11 cellular contexts compared by ENCODE assay signal in the genomic region with DNA sequence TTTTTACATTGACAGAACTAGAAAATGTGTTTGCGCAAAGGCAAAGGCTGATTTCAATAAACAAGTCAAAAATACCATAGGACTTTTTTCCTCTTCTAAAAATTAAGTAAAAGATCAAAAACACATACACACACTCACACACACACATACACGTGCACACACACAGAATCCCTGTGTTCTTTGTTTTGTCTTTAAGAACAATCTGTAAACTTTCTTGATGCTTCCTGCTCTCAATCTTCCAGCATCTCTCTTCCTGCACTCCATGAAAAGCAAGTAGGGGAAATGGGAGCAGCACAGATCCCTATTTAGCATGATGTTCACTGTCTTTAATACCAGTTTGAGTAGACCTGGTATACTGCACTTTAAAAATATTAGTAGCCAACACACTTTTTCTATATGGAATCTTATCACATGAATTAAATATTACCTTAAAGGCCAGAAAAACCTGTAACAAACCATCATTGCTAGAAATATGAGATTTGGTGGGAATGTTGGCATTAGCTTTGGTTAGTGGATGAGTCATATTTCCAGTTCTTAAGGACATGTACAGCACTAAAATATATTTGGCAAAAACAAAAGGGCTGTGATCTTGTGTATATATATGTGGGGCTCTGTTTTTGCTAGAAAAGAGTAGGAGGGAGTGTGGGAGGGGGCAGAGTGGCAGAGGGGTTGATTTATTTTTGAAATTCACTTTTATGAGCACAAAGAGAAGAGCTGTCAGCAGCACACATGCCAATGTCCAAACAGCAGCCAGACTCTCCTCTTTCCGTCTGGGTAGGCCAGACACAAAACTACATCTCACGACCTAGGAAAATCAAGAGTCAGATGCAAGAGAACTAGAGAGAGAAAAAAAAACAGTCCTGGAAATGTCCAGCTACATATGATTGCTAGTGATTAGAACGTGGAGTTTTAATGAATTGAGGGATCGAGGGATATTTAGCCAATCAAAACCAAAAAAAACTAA. TPM values are rescaled to one million over a fixed set of nuclear protein-coding genes. Genes with fewer than 3 reads are reported as not detected.
DNase-seq lines count a peak whose midpoint lies in the region; ATAC-seq and TF ChIP-seq lines count a peak whose summit lies in the region.
"Had no signal": no experiment of that assay in that cellular context is flagged by ENCODE, and none has a peak within 500 bp of the region (broad histone marks: within the 10 kb centered on the region; RNA-seq: fewer than 3 reads in every experiment).

No MANE protein-coding gene starts in this region.

- no peak for TF ChIP-seq POLR2A in lower leg skin (IDR thresholded peaks at IDR 0.05)

- H3K4me3 ChIP-seq in fibroblast of mammary gland (ENCODE audit: control insufficient read depth, low read depth, low read length) (no peak overlapping the region), psoas muscle (no peak overlapping the region), lower leg skin (ENCODE audit: low read depth, poor library complexity, severe bottlenecking) (no peak overlapping the region)

- H3K4me1 Mint-ChIP-seq in stimulated activated naive CD8-positive, alpha-beta T cell treated with anti-CD3 and anti-CD28 coated beads, Interleukin-15, amount 100 ng/mL, for 72 hours, result peaks cover 28% of the 10 kb centered on the region

- no peaks in the 10 kb centered on the region for H3K36me3 ChIP-seq in psoas muscle (ENCODE audit: insufficient read depth in 1 of 2, low read depth in 1 of 2)
- H3K36me3 ChIP-seq: ascending aorta had no signal

- 62 to 67% (median 66%) methylated on average over 6 of the region's 6 CpGs for whole genome bisulfite sequencing in psoas muscle, 3 donors
- WGBS in lower leg skin, 2 donors, result 58 to 63% methylated on average over 6 of the region's 6 CpGs

- H3K27me3 ChIP-seq in psoas muscle (ENCODE audit: insufficient read depth in 3 of 3, low read length in 2 of 3), result no peaks in the 10 kb centered on the region
- H3K27me3 ChIP-seq: ascending aorta had no signal

- no peak overlapping the region for H3K27ac Mint-ChIP-seq in stimulated activated naive CD8-positive, alpha-beta T cell treated with anti-CD3 and anti-CD28 coated beads, Interleukin-15, amount 100 ng/mL, for 72 hours

- intact Hi-C loops in psoas muscle (cut with DNase I) (loop anchor here (5.0 to 10.0 kb wide), 2 partner anchors 89 to 261 kb away; no protein-coding TSS in a partner anchor), lower leg skin (cut with DNase I; ENCODE audit: low total_unique reads) (no loop called here)

- peak; percentile 52 for DNase-seq in EH (ENCODE audit: low read depth)
- DNase-seq in fibroblast of mammary gland (ENCODE audit: low read depth), result peak; percentile 67
- DNase-seq in psoas muscle, result no peak
- DNase-seq in stimulated activated naive CD8-positive, alpha-beta T cell treated with anti-CD3 and anti-CD28 coated beads, Interleukin-15, amount 100 ng/mL, for 72 hours, result no peak
- DNase-seq in lower leg skin (ENCODE audit: low spot score in 2 of 2), result no peak
- DNase-seq in medulla oblongata (ENCODE audit: extremely low spot score), result no peak
- DNase-seq: activated CD8-positive, alpha-beta memory T cell treated with anti-CD3 and anti-CD28 coated beads for 24 hours; posterior cingulate gyrus had no signal

- H3K4me3 Mint-ChIP-seq in stimulated activated naive CD8-positive, alpha-beta T cell treated with anti-CD3 and anti-CD28 coated beads, Interleukin-15, amount 100 ng/mL, for 72 hours, result no peak overlapping the region

- ATAC-seq in SK-N-SH treated with all-trans-retinoic acid at 6 μM for 48 hours, result peak; percentile 4; the same call in 1 of the 3 replicates
- ATAC-seq in psoas muscle, result no peak
- ATAC-seq in stimulated activated naive CD8-positive, alpha-beta T cell treated with anti-CD3 and anti-CD28 coated beads, Interleukin-15, amount 100 ng/mL, for 72 hours, result no peak
- no peak for ATAC-seq in HG03108 (IDR thresholded peaks at IDR 0.05; ENCODE audit: unreplicated experiment)

- H3K9me3 Mint-ChIP-seq in stimulated activated naive CD8-positive, alpha-beta T cell treated with anti-CD3 and anti-CD28 coated beads, Interleukin-15, amount 100 ng/mL, for 72 hours, result no peaks in the 10 kb centered on the region

- H3K27me3 Mint-ChIP-seq in stimulated activated naive CD8-positive, alpha-beta T cell treated with anti-CD3 and anti-CD28 coated beads, Interleukin-15, amount 100 ng/mL, for 72 hours, result peaks cover 19% of the 10 kb centered on the region

- H3K27ac ChIP-seq in psoas muscle, result peak overlapping the region; percentile 24
- H3K27ac ChIP-seq: ascending aorta had no signal

- peaks cover 18% of the 10 kb centered on the region for H3K4me1 ChIP-seq in psoas muscle

- TF ChIP-seq CTCF in fibroblast of mammary gland (conservative IDR thresholded peaks at IDR 0.05; ENCODE audit: control insufficient read depth, insufficient read depth, low read depth, low read length), result no peak
- TF ChIP-seq CTCF in psoas muscle (IDR thresholded peaks at IDR 0.05), result no peak
- TF ChIP-seq CTCF in lower leg skin (IDR thresholded peaks at IDR 0.05), result no peak

- H3K9me3 ChIP-seq in psoas muscle, result no peaks in the 10 kb centered on the region
- H3K9me3 ChIP-seq: ascending aorta had no signal

TF ChIP-seq in SK-N-SH treated with all-trans-retinoic acid at 6 μM for 48 hours, 23 proteins besides CTCF, POLR2A, EP300 and RAD21:
- TF ChIP-seq ZFP30 (CRISPR knock-in tag; IDR thresholded peaks at IDR 0.05), result no peak
- TF ChIP-seq, protein P1, sequence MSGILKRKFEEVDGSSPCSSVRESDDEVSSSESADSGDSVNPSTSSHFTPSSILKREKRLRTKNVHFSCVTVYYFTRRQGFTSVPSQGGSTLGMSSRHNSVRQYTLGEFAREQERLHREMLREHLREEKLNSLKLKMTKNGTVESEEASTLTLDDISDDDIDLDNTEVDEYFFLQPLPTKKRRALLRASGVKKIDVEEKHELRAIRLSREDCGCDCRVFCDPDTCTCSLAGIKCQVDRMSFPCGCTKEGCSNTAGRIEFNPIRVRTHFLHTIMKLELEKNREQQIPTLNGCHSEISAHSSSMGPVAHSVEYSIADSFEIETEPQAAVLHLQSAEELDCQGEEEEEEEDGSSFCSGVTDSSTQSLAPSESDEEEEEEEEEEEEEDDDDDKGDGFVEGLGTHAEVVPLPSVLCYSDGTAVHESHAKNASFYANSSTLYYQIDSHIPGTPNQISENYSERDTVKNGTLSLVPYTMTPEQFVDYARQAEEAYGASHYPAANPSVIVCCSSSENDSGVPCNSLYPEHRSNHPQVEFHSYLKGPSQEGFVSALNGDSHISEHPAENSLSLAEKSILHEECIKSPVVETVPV (CRISPR knock-in tag; IDR thresholded peaks at IDR 0.05), result no peak
- no peak for TF ChIP-seq ZFP3 (CRISPR knock-in tag; IDR thresholded peaks at IDR 0.05)
- no peak for TF ChIP-seq GLIS3 (CRISPR knock-in tag; IDR thresholded peaks at IDR 0.05)

RNA-seq across cellular contexts. Expression of a gene that starts 4.6 kb away (rescaled TPM):
- total RNA-seq in psoas muscle (10 to 100 TPM in 1 of 4 donors, 1 to 10 TPM in 3; 9.1 to 10.6 (median 9.3) TPM), lower leg skin (10 to 100 TPM; 26.7 to 47.5 (median 41.4) TPM)
- polyA plus RNA-seq in psoas muscle, result 1 to 10 TPM; 3.2 to 4.6 (median 3.5) TPM

Comparison
In these comparisons a context has a peak if more than half of its experiments do, and no peak if none do; other contexts are left out.
1. DNase-seq: peak in EH (single experiment) and fibroblast of mammary gland (single experiment); none in psoas muscle (0 of 2), stimulated activated naive CD8-positive, alpha-beta T cell treated with anti-CD3 and anti-CD28 coated beads, Interleukin-15, amount 100 ng/mL, for 72 hours (0 of 2), lower leg skin (0 of 2) and medulla oblongata (single experiment).